ENCODE assay signal across 22 cellular contexts in the genomic region with DNA sequence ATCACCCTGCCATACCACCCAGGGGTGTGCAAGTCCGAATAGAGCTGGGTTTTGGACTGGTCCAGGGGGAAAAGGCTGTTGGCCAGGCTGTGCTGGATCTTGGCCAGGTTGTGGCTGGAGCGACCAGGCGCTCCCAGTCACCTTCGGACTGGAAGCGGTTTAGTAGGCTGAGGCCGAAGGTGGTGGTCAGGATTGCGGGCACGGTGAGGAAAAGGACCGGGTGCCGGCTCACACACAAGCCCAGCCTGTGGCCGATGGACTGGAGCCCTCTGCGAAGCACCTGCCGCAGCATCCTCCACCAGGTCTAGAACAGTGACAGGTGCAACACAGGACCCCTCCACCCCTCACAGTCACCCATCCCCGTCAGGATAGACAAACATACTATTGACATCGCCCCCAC.
DNase-seq lines count a peak whose midpoint lies in the region; ATAC-seq, FAIRE-seq and TF ChIP-seq lines count a peak whose summit lies in the region.
"Had no signal": no experiment of that assay in that cellular context is flagged by ENCODE, and none has a peak within 500 bp of the region (broad histone marks: within the 10 kb centered on the region; RNA-seq: fewer than 3 reads in every experiment).

No MANE protein-coding gene starts in this region.

- WGBS in heart right ventricle, 2 donors, result 85 to 94% methylated on average over 15 of the region's 15 CpGs

- no peak overlapping the region for H3K27ac ChIP-seq in heart right ventricle
- no peak overlapping the region for H3K27ac ChIP-seq in kidney (ENCODE audit: low read depth in 2 of 2, low read length in 2 of 2)
- H3K27ac ChIP-seq in upper lobe of right lung, result no peak overlapping the region
- H3K27ac ChIP-seq: 22Rv1, BLaER1, C4-2B had no signal

- intact Hi-C loops in Right ventricle myocardium superior (cut with DNase I), result no loop called here
- intact Hi-C loops in heart right ventricle (cut with DNase I), result no loop called here
- intact Hi-C loops in kidney (cut with DNase I), result no loop called here
- intact Hi-C loops in upper lobe of right lung (cut with DNase I), result no loop called here

- ATAC-seq in Right ventricle myocardium superior (ENCODE audit: poor library complexity) (no peak), heart right ventricle (no peak), upper lobe of right lung (no peak)
- ATAC-seq: GM12878 had no signal

- TF ChIP-seq CTCF in heart right ventricle (IDR thresholded peaks at IDR 0.05) (no peak), kidney (IDR thresholded peaks at IDR 0.05; ENCODE audit: borderline replicate concordance, extremely low read depth, insufficient read depth) (no peak), upper lobe of right lung (IDR thresholded peaks at IDR 0.05) (no peak)

- DNase-seq in Right ventricle myocardium superior (peak; percentile 36), heart right ventricle (no peak), kidney (peak; percentile 56), upper lobe of right lung (peak; percentile 45), CD1c-positive myeloid dendritic cell (ENCODE audit: extremely low spot score) (no peak), dedifferentiated amniotic fluid mesenchymal stem cell (ENCODE audit: extremely low spot score) (no peak)
- DNase-seq: CD4-positive, alpha-beta T cell; CD8-positive, alpha-beta memory T cell; DMS 273 treated with DMSO at 0.1 percent for 48 hours; DMS79; EL; GDM1; GOT3; H7; HCEC 1CT had no signal

- no peak overlapping the region for H3K9ac ChIP-seq in kidney (ENCODE audit: low read length in 2 of 2)
- H3K9ac ChIP-seq: BLaER1 had no signal

- H3K4me3 ChIP-seq in heart right ventricle (no peak overlapping the region), kidney (ENCODE audit: low read length in 2 of 2) (no peak overlapping the region), upper lobe of right lung (no peak overlapping the region)
- H3K4me3 ChIP-seq: BLaER1, GM12878 had no signal

- FAIRE-seq in kidney (lab: Jason Lieb, UNC), result no peak
- FAIRE-seq: A204.1, D721Med, GM12878, GM19239 had no signal

- H3K4me1 ChIP-seq in heart right ventricle (no peaks in the 10 kb centered on the region), kidney (ENCODE audit: control insufficient read depth in 1 of 2, insufficient read depth in 1 of 2, low read depth in 1 of 2, low read length in 2 of 2) (no peaks in the 10 kb centered on the region), upper lobe of right lung (no peaks in the 10 kb centered on the region)

- H3K9me3 ChIP-seq in heart right ventricle, result peaks cover 0 to 23% (median 10%) of the 10 kb centered on the region in 11 donors
- no peaks in the 10 kb centered on the region for H3K9me3 ChIP-seq in kidney (ENCODE audit: control insufficient read depth in 1 of 2, low read length in 2 of 2)
- no peaks in the 10 kb centered on the region for H3K9me3 ChIP-seq in upper lobe of right lung
- H3K9me3 ChIP-seq: BLaER1 had no signal

- no peaks in the 10 kb centered on the region for H3K27me3 ChIP-seq in heart right ventricle
- no peaks in the 10 kb centered on the region for H3K27me3 ChIP-seq in upper lobe of right lung
- H3K27me3 ChIP-seq: BLaER1 had no signal

- H3K36me3 ChIP-seq in heart right ventricle, result no peaks in the 10 kb centered on the region
- H3K36me3 ChIP-seq in kidney (ENCODE audit: control insufficient read depth in 1 of 2, insufficient read depth in 2 of 2, low read length in 2 of 2), result no peaks in the 10 kb centered on the region
- H3K36me3 ChIP-seq in upper lobe of right lung, result no peaks in the 10 kb centered on the region
- H3K36me3 ChIP-seq: BLaER1 had no signal

Comparison
In these comparisons a context has a peak if more than half of its experiments do, and no peak if none do; other contexts are left out.
1. DNase-seq: peak in Right ventricle myocardium superior (single experiment), kidney (single experiment) and upper lobe of right lung (single experiment); none in heart right ventricle (0 of 2), CD1c-positive myeloid dendritic cell (single experiment) and dedifferentiated amniotic fluid mesenchymal stem cell (single experiment).